ENCODE assay signal across 12 cellular contexts in the genomic region with DNA sequence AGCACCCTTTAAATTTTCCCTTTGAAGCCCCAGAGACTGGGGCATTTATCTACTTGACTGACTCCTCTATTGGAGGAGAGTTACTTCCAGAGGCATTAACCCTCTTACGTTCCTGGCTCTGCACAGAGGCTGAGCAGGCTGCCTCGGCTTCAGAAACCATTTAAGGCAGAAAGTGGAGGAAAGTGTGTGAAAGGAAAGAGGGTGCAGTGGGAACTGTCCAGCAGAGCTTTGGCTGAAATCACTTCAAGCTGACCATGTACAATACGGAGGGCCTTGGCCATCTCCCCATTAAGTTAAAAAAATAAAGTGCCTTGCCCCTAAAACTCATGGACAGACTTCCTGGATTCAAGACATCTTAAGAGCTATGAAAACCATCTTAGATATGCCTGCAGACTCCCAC.
DNase-seq lines count a peak whose midpoint lies in the region; ATAC-seq and TF ChIP-seq lines count a peak whose summit lies in the region.
"Had no signal": no experiment of that assay in that cellular context is flagged by ENCODE, and none has a peak within 500 bp of the region (broad histone marks: within the 10 kb centered on the region; RNA-seq: fewer than 3 reads in every experiment).

No MANE protein-coding gene starts in this region.

- H3K9me3 Mint-ChIP-seq in nephron progenitor cell = no peaks in the 10 kb centered on the region

- H3K4me3 Mint-ChIP-seq in nephron progenitor cell = no peak overlapping the region

- H3K27ac ChIP-seq in HCT116 (ENCODE audit: low read depth, low read length) = no peak overlapping the region
- H3K27ac ChIP-seq: body of pancreas had no signal

- RAD21 ChIA-PET in HCT116 (lab: Charles Lee; ENCODE audit: low non-redundant PET in 1 of 2, low total read pairs in 2 of 2, uncharacterized antibody in 2 of 2, unreplicated experiment in 2 of 2) = no interaction called here

- H3K27ac Mint-ChIP-seq in nephron progenitor cell = no peak overlapping the region

- no peaks in the 10 kb centered on the region for H3K9me2 ChIP-seq in HCT116 (ENCODE audit: insufficient read depth)

- H3K36me3 Mint-ChIP-seq in nephron progenitor cell (ENCODE audit: low read depth) = no peaks in the 10 kb centered on the region

- intact Hi-C loops in HCT116 (cut with micrococcal nuclease) = no loop called here

- H4K20me1 ChIP-seq in HCT116 (ENCODE audit: insufficient read depth) = no peaks in the 10 kb centered on the region

- no peaks in the 10 kb centered on the region for H3K36me3 ChIP-seq in HCT116 (ENCODE audit: control insufficient read depth in 1 of 2, insufficient read depth in 2 of 2, low read length in 2 of 2)

- TF ChIP-seq CTCF in HCT116 (IDR thresholded peaks at IDR 0.05 in 2 of 3, conservative IDR thresholded peaks at IDR 0.05 in 1 of 3; ENCODE audit: borderline replicate concordance in 1 of 3, insufficient read depth in 1 of 3, low read depth in 2 of 3, low read length in 2 of 3) (no peak), nephron progenitor cell (IDR thresholded peaks at IDR 0.05) (no peak)

- no peaks in the 10 kb centered on the region for H3K9me3 ChIP-seq in HCT116 (ENCODE audit: control insufficient read depth in 1 of 2, insufficient read depth in 1 of 2, low read depth in 1 of 2, low read length in 2 of 2)
- H3K9me3 ChIP-seq: body of pancreas had no signal

- TF ChIP-seq POLR2A in HCT116 (IDR thresholded peaks at IDR 0.05; ENCODE audit: borderline replicate concordance, extremely low read depth, insufficient read depth, insufficient read length) = no peak

- no peaks in the 10 kb centered on the region for H3K79me2 ChIP-seq in HCT116 (ENCODE audit: insufficient read depth, low read length)

- H3K27me3 Mint-ChIP-seq in nephron progenitor cell (ENCODE audit: low read depth, poor library complexity) = peaks cover 6% of the 10 kb centered on the region

- no TSS peak for BruUV-seq in HCT116 (replicated peaks; lab: Mats Ljungman, UMichigan)

- H3K4me1 ChIP-seq in HCT116 (ENCODE audit: control insufficient read depth in 1 of 2, insufficient read depth in 2 of 2, low read length in 2 of 2) = no peaks in the 10 kb centered on the region
- H3K4me1 ChIP-seq: body of pancreas had no signal

- H3K4me2 ChIP-seq in HCT116 (ENCODE audit: low read length) = no peak overlapping the region

- no peak for TF ChIP-seq RAD21 in HCT116 (IDR thresholded peaks at IDR 0.05; ENCODE audit: low read depth)

- peaks cover 14% of the 10 kb centered on the region; the same call in 1 of the 2 replicates for H3K27me3 ChIP-seq in HCT116 (ENCODE audit: insufficient read depth, low read length)
- H3K27me3 ChIP-seq: body of pancreas had no signal

- POLR2A ChIA-PET in HCT116 (lab: Charles Lee) = no interaction called here

- H3K4me1 Mint-ChIP-seq in nephron progenitor cell = no peaks in the 10 kb centered on the region

- no peak for ATAC-seq in HCT116
- ATAC-seq: body of pancreas had no signal

- CTCF ChIA-PET in HCT116 (lab: Charles Lee) = no interaction called here

- no peak overlapping the region for H3K4me3 ChIP-seq in HCT116 (replicated peaks in 1 of 2; ENCODE audit: low read depth in 1 of 2, low read length in 2 of 2)
- H3K4me3 ChIP-seq: body of pancreas had no signal

- no peak overlapping the region for H3K9ac ChIP-seq in HCT116 (ENCODE audit: low read length)

- no peak overlapping the region for H2AFZ ChIP-seq in HCT116 (ENCODE audit: low read depth, low read length, poor library complexity, severe bottlenecking)

- no peak for DNase-seq in HCT116 (ENCODE audit: low read depth, low spot score)
- peak; percentile 42 for DNase-seq in OCI-M1 (lab: John Stamatoyannopoulos, UW)
- DNase-seq in ecto neural progenitor cell (ENCODE audit: low spot score) = peak; percentile 62
- peak; percentile 74 for DNase-seq in nephron progenitor cell
- DNase-seq in putamen (ENCODE audit: low spot score) = no peak
- DNase-seq in amniotic stem cell (lab: John Stamatoyannopoulos, UW) = no peak
- DNase-seq in NCI-H2171 (lab: John Stamatoyannopoulos, UW) = no peak
- DNase-seq in stimulated activated CD4-positive, alpha-beta T cell treated with anti-CD3 and anti-CD28 coated beads, Interleukin-12 subunit alpha, Interleukin-12 subunit beta, amount 100 ng/mL, for 4 hours = no peak
- DNase-seq: body of pancreas, GF-D8, mesenchymal stem cell, NCI-H2081 treated with DMSO at 0.1 percent for 48 hours had no signal

TF ChIP-seq in HCT116, 20 proteins besides CTCF, POLR2A, EP300 and RAD21:
- TF ChIP-seq CBX3 (IDR thresholded peaks at IDR 0.05; ENCODE audit: low read depth) (no peak), EGR1 (IDR thresholded peaks at IDR 0.05; ENCODE audit: low read depth) (no peak), ZNF274 (IDR thresholded peaks at IDR 0.05; ENCODE audit: low read depth, low read length) (no peak), FOSL1 (IDR thresholded peaks at IDR 0.05; ENCODE audit: low read depth) (no peak), ZFX (IDR thresholded peaks at IDR 0.05) (no peak)
- TF ChIP-seq, protein P1, sequence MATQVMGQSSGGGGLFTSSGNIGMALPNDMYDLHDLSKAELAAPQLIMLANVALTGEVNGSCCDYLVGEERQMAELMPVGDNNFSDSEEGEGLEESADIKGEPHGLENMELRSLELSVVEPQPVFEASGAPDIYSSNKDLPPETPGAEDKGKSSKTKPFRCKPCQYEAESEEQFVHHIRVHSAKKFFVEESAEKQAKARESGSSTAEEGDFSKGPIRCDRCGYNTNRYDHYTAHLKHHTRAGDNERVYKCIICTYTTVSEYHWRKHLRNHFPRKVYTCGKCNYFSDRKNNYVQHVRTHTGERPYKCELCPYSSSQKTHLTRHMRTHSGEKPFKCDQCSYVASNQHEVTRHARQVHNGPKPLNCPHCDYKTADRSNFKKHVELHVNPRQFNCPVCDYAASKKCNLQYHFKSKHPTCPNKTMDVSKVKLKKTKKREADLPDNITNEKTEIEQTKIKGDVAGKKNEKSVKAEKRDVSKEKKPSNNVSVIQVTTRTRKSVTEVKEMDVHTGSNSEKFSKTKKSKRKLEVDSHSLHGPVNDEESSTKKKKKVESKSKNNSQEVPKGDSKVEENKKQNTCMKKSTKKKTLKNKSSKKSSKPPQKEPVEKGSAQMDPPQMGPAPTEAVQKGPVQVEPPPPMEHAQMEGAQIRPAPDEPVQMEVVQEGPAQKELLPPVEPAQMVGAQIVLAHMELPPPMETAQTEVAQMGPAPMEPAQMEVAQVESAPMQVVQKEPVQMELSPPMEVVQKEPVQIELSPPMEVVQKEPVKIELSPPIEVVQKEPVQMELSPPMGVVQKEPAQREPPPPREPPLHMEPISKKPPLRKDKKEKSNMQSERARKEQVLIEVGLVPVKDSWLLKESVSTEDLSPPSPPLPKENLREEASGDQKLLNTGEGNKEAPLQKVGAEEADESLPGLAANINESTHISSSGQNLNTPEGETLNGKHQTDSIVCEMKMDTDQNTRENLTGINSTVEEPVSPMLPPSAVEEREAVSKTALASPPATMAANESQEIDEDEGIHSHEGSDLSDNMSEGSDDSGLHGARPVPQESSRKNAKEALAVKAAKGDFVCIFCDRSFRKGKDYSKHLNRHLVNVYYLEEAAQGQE (IDR thresholded peaks at IDR 0.05; ENCODE audit: low read depth) = peak; percentile 63
- TF ChIP-seq, protein P2, sequence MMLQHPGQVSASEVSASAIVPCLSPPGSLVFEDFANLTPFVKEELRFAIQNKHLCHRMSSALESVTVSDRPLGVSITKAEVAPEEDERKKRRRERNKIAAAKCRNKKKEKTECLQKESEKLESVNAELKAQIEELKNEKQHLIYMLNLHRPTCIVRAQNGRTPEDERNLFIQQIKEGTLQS (IDR thresholded peaks at IDR 0.05) = no peak
- TF ChIP-seq, protein P3, sequence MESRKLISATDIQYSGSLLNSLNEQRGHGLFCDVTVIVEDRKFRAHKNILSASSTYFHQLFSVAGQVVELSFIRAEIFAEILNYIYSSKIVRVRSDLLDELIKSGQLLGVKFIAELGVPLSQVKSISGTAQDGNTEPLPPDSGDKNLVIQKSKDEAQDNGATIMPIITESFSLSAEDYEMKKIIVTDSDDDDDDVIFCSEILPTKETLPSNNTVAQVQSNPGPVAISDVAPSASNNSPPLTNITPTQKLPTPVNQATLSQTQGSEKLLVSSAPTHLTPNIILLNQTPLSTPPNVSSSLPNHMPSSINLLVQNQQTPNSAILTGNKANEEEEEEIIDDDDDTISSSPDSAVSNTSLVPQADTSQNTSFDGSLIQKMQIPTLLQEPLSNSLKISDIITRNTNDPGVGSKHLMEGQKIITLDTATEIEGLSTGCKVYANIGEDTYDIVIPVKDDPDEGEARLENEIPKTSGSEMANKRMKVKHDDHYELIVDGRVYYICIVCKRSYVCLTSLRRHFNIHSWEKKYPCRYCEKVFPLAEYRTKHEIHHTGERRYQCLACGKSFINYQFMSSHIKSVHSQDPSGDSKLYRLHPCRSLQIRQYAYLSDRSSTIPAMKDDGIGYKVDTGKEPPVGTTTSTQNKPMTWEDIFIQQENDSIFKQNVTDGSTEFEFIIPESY (IDR thresholded peaks at IDR 0.05; ENCODE audit: extremely low read depth, insufficient replicate concordance, low read length) = no peak
TF ChIP-seq in HCT116: peak in this region for 1.

Comparison
In these comparisons a context has a peak if more than half of its experiments do, and no peak if none do; other contexts are left out.
1. DNase-seq: peak in OCI-M1 (single experiment), ecto neural progenitor cell (single experiment) and nephron progenitor cell (single experiment); none in HCT116 (single experiment), putamen (single experiment), amniotic stem cell (single experiment), NCI-H2171 (single experiment) and stimulated activated CD4-positive, alpha-beta T cell treated with anti-CD3 and anti-CD28 coated beads, Interleukin-12 subunit alpha, Interleukin-12 subunit beta, amount 100 ng/mL, for 4 hours (single experiment).